ENCODE assay signal across 1 cellular context in the genomic region with DNA sequence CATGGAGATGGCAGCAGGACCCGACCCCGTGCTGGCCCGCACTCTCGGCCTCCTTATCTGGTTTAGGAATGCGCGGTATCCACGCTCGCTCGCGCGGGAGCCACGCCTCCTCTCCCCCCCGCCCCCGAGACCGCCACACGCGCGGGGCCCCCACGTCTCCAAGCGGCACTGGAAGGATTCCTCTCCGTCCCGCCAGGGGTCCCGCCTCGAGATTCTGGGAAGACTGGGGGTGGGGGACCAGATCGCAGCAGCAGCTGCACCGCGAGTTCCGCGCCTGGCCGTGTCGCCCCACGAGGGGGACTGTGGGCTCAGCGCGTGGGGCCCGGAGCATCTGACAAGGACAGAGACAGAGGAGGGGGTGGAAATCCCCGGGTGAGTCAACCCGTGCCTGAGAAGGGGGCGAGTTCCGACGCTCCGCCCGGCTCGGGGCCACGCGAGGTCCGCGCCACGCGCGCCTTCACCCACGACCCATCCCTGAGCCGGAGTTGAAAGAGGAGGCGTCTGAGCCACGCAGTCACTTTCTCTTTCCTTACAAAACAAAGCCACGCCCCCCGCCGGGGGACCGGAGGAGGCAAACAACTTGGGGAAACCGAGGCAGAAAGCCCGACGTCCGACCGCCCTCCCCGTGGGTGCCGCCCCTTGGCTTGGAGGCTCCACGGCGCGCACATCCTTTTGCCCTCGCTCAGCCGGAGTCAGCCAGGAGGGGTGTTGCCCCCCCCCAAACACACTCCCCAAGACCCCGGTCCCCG.
TF ChIP-seq lines count a peak whose summit lies in the region.

No MANE protein-coding gene starts in this region.

TF ChIP-seq in endothelial cell of umbilical vein, 7 proteins besides CTCF, POLR2A, EP300 and RAD21:
- TF ChIP-seq MYC (IDR thresholded peaks at IDR 0.05; ENCODE audit: low read depth, low read length): no peak
- no peak for TF ChIP-seq JUN (IDR thresholded peaks at IDR 0.05; ENCODE audit: borderline replicate concordance, insufficient read depth, insufficient read length, low read depth)
- TF ChIP-seq POLR2AphosphoS5 (IDR thresholded peaks at IDR 0.05; ENCODE audit: insufficient read depth, low read depth, low read length): no peak
- no peak for TF ChIP-seq GATA2 (IDR thresholded peaks at IDR 0.05; ENCODE audit: insufficient read depth, insufficient read length, low read depth, low read length)
TF ChIP-seq in endothelial cell of umbilical vein: peak in this region for 0.
